ENCODE assay signal across 8 cellular contexts in the genomic region with DNA sequence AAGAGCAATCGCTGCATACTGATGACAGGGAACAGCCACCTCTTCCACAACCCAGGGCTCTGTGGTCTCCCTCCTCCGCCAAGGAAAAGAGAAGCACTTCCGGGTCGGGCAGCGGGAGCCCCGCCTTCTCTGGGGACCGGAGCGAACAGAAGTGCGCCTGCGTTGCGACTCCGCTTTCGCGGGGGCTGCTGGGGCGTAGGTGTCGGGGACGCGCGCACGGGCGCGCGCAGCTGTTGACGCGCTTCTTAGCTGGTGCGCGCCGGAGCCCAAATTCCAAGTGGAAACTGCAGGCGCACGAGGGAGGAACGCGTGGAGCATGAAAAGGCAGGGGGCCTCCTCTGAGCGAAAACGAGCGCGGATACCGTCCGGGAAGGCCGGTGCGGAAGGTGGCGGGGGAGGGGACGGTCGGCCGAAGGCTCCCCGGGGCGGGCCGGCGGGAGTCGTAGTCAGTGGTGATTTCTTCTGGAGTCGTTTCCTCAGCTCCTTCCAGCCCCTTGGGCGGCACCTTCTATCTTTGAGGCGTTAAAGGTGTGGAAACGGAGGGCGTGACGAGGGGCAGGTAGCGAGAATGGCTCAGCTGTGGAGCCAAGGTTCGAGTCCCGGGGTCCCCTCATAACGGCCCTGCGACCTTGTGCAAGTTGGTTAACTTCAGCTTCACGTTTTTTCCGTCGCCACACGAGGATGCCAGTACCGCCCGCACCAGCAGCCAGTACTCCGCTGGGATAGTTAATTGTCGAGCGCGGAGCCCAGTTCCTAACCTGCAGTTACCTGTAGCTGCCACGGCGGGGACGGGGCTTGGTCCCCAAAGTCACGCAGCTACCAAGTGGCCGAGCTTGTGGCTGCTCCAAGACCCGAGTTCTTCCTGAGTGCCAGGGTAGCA. TPM values are rescaled to one million over a fixed set of nuclear protein-coding genes. Genes with fewer than 3 reads are reported as not detected.
DNase-seq lines count a peak whose midpoint lies in the region; ATAC-seq and TF ChIP-seq lines count a peak whose summit lies in the region.

Gene COX15, minus strand, starts transcription at position 95 of the 880 bp plus-strand sequence. Its CDS starts 78 bp downstream, at position 17.
A gene with protein sequence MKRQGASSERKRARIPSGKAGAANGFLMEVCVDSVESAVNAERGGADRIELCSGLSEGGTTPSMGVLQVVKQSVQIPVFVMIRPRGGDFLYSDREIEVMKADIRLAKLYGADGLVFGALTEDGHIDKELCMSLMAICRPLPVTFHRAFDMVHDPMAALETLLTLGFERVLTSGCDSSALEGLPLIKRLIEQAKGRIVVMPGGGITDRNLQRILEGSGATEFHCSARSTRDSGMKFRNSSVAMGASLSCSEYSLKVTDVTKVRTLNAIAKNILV (plus strand): TSS at position 202 of the 880 bp plus-strand sequence. CDS start 115 bp downstream, at position 317.

- no peaks in the 10 kb centered on the region for H3K9me3 ChIP-seq in upper lobe of right lung

- H3K36me3 ChIP-seq in upper lobe of right lung = peaks cover 28% of the 10 kb centered on the region

- in situ Hi-C loops in GM13977 (cut with MboI; ENCODE audit: low pct_unique_long_range_greater_than_20kb, low sequenced_read_pairs, unreplicated experiment) = no loop called here

- peaks cover 21% of the 10 kb centered on the region for H3K4me1 ChIP-seq in upper lobe of right lung

- H3K4me3 Mint-ChIP-seq in T-helper 1 cell treated with Interleukin-12 subunit alpha and Interleukin-12 subunit beta and Interleukin-4 antibody, amounts not matched to agents 30 μg/mL and 1 μg/mL, for 36 hours = peak within 1 kb of the TSS; percentile 100

- H3K27me3 ChIP-seq in upper lobe of right lung = no peaks in the 10 kb centered on the region

- H3K4me3 ChIP-seq in upper lobe of right lung = peak within 1 kb of the TSS; percentile 78

- ATAC-seq in HG02885 (IDR thresholded peaks at IDR 0.05; ENCODE audit: poor library complexity, unreplicated experiment) (peak; percentile 91), left cardiac atrium (peak; percentile 98), upper lobe of right lung (peak; percentile 98)

- H3K36me3 Mint-ChIP-seq in T-helper 1 cell treated with Interleukin-12 subunit alpha and Interleukin-12 subunit beta and Interleukin-4 antibody, amounts not matched to agents 30 μg/mL and 1 μg/mL, for 36 hours (ENCODE audit: low read depth) = peaks cover 26% of the 10 kb centered on the region

- intact Hi-C loops in left cardiac atrium (cut with DNase I) (no loop called here), posterior vena cava (cut with DNase I) (no loop called here), upper lobe of right lung (cut with DNase I) (no loop called here)

- H3K27me3 Mint-ChIP-seq in T-helper 1 cell treated with Interleukin-12 subunit alpha and Interleukin-12 subunit beta and Interleukin-4 antibody, amounts not matched to agents 30 μg/mL and 1 μg/mL, for 36 hours (ENCODE audit: low read depth) = no peaks in the 10 kb centered on the region

- TF ChIP-seq CTCF in GM13977 (IDR thresholded peaks at IDR 0.05; ENCODE audit: extremely low read depth, insufficient read depth, missing control alignments) = peak; percentile 43
- peak; percentile 42 for TF ChIP-seq CTCF in upper lobe of right lung (IDR thresholded peaks at IDR 0.05)

- no peaks in the 10 kb centered on the region for H3K9me3 Mint-ChIP-seq in T-helper 1 cell treated with Interleukin-12 subunit alpha and Interleukin-12 subunit beta and Interleukin-4 antibody, amounts not matched to agents 30 μg/mL and 1 μg/mL, for 36 hours

- H3K27ac Mint-ChIP-seq in T-helper 1 cell treated with Interleukin-12 subunit alpha and Interleukin-12 subunit beta and Interleukin-4 antibody, amounts not matched to agents 30 μg/mL and 1 μg/mL, for 36 hours = peak within 1 kb of the TSS; percentile 100

- peaks cover 19% of the 10 kb centered on the region for H3K4me1 Mint-ChIP-seq in T-helper 1 cell treated with Interleukin-12 subunit alpha and Interleukin-12 subunit beta and Interleukin-4 antibody, amounts not matched to agents 30 μg/mL and 1 μg/mL, for 36 hours (ENCODE audit: low read depth)

- DNase-seq in GM13977 (ENCODE audit: low spot score) (peak; percentile 92), NCI-H1694 (lab: John Stamatoyannopoulos, UW) (peak; percentile 87), amniotic stem cell (lab: John Stamatoyannopoulos, UW) (peak; percentile 91), left cardiac atrium (peak; percentile 98), posterior vena cava (ENCODE audit: low spot score) (peak; percentile 99), upper lobe of right lung (peak; percentile 99)

- H3K27ac ChIP-seq in upper lobe of right lung = peak within 1 kb of the TSS; percentile 96

RNA-seq across cellular contexts. Expression of gene COX15, which starts in this region (rescaled TPM):
- total RNA-seq in left cardiac atrium (10 to 100 TPM; 22.7 to 23.3 TPM), posterior vena cava (10 to 100 TPM; 17.6 to 24.3 TPM), upper lobe of right lung (32.2 TPM)

RNA-seq across cellular contexts. Expression of the second gene that starts in this region (rescaled TPM):
- total RNA-seq in left cardiac atrium = 10 to 100 TPM; 18.9 to 23.4 TPM
- 10 to 100 TPM; 22.6 to 25.7 TPM for total RNA-seq in posterior vena cava
- total RNA-seq in upper lobe of right lung = 15.8 TPM

Comparison
In these comparisons a context has a peak if more than half of its experiments do, and no peak if none do; other contexts are left out.
1. Peak in every context shown above with its lines: DNase-seq, ATAC-seq, H3K4me3 ChIP-seq and H3K27ac ChIP-seq.